In the genomic region with DNA sequence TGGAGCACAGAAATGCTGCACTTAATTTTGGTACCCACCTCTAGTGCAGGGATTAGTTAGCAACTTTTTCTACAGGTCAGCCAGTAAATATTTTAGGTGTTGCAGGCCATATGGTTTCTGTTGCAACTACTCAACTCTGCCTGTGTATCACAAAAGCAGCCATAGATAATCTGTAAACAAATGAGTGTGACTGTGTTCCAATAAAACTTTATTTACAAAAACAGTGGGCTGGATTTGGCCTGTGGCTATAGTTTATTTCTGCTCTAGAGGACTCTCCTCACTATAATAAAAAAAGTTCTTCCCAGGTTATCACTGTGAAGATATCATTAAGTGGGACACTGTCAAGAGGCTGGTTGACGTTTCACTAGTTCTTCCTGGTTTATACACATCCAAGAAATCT, we compare ENCODE assay signal across 17 cellular contexts.
DNase-seq lines count a peak whose midpoint lies in the region; ATAC-seq and TF ChIP-seq lines count a peak whose summit lies in the region.
"Had no signal": no experiment of that assay in that cellular context is flagged by ENCODE, and none has a peak within 500 bp of the region (broad histone marks: within the 10 kb centered on the region; RNA-seq: fewer than 3 reads in every experiment).

No MANE protein-coding gene starts in this region.

- H3K27me3 ChIP-seq in spleen (replicated peaks in 1 of 7) (no peaks in the 10 kb centered on the region), trophoblast cell (ENCODE audit: insufficient read depth, low read length) (no peaks in the 10 kb centered on the region)

- no peak overlapping the region for H4K91ac ChIP-seq in trophoblast cell (ENCODE audit: low read depth, low read length)

- no peak overlapping the region for H3K4ac ChIP-seq in trophoblast cell (ENCODE audit: low read depth, low read length)

- H3K18ac ChIP-seq in trophoblast cell (ENCODE audit: low read length), result no peak overlapping the region

- no peak overlapping the region for H3K14ac ChIP-seq in trophoblast cell (ENCODE audit: low read length)

- H3K4me3 ChIP-seq in spleen, result no peak overlapping the region
- no peak overlapping the region for H3K4me3 ChIP-seq in trophoblast cell (ENCODE audit: low read depth, low read length)

- no peaks in the 10 kb centered on the region for H3K9me3 Mint-ChIP-seq in activated CD8-positive, alpha-beta memory T cell treated with anti-CD3 and anti-CD28 coated beads, Interleukin-2, amount 10 ng/mL, durations not matched to agents 7 days and 5 days (ENCODE audit: low read depth)
- H3K9me3 Mint-ChIP-seq in IgD-negative memory B cell (no peaks in the 10 kb centered on the region), activated B cell treated with CpG ODN at 0.5 μM for 24 hours (no peaks in the 10 kb centered on the region)
- H3K9me3 Mint-ChIP-seq: HFFc6 had no signal

- H3K79me1 ChIP-seq in trophoblast cell (ENCODE audit: low read length), result peaks cover 1% of the 10 kb centered on the region

- peaks cover 48% of the 10 kb centered on the region for H3K4me1 Mint-ChIP-seq in activated CD8-positive, alpha-beta memory T cell treated with anti-CD3 and anti-CD28 coated beads, Interleukin-2, amount 10 ng/mL, durations not matched to agents 7 days and 5 days
- H3K4me1 Mint-ChIP-seq in IgD-negative memory B cell, result peaks cover 24 to 30% (median 25%) of the 10 kb centered on the region in 3 donors
- H3K4me1 Mint-ChIP-seq in activated B cell treated with CpG ODN at 0.5 μM for 24 hours, result peaks cover 50% of the 10 kb centered on the region

- intact Hi-C loops in activated B cell treated with CpG ODN at 0.5 μM for 24 hours (cut with micrococcal nuclease) (no loop called here), spleen (cut with DNase I; ENCODE audit: low total_unique reads) (loop anchor here (10.0 kb wide), 1 partner anchor 107 kb away; no protein-coding TSS in a partner anchor)

- no peak for TF ChIP-seq CTCF in activated B cell treated with CpG ODN at 0.5 μM for 24 hours (IDR thresholded peaks at IDR 0.05)
- no peak for TF ChIP-seq CTCF in spleen (IDR thresholded peaks at IDR 0.05 in 8 of 11, conservative IDR thresholded peaks at IDR 0.05 in 3 of 11)

- no peak for TF ChIP-seq POLR2A in spleen (IDR thresholded peaks at IDR 0.05)

- peaks cover 6% of the 10 kb centered on the region for H3K36me3 Mint-ChIP-seq in activated CD8-positive, alpha-beta memory T cell treated with anti-CD3 and anti-CD28 coated beads, Interleukin-2, amount 10 ng/mL, durations not matched to agents 7 days and 5 days
- no peaks in the 10 kb centered on the region for H3K36me3 Mint-ChIP-seq in IgD-negative memory B cell
- no peaks in the 10 kb centered on the region for H3K36me3 Mint-ChIP-seq in activated B cell treated with CpG ODN at 0.5 μM for 24 hours (ENCODE audit: low read depth)

- H2AK5ac ChIP-seq in trophoblast cell (ENCODE audit: low read length), result no peak overlapping the region

- H3K36me3 ChIP-seq in spleen (no peaks in the 10 kb centered on the region), trophoblast cell (ENCODE audit: control insufficient read depth in 1 of 2, insufficient read depth in 2 of 2, low read length in 2 of 2) (no peaks in the 10 kb centered on the region)

- no peak overlapping the region for H2BK5ac ChIP-seq in trophoblast cell (ENCODE audit: low read depth, low read length, poor library complexity)

- H3K27ac Mint-ChIP-seq in activated CD8-positive, alpha-beta memory T cell treated with anti-CD3 and anti-CD28 coated beads, Interleukin-2, amount 10 ng/mL, durations not matched to agents 7 days and 5 days, result peak overlapping the region; percentile 94
- H3K27ac Mint-ChIP-seq in IgD-negative memory B cell (peak overlapping the region in 2 of 3 donors; percentile 18 to 83), activated B cell treated with CpG ODN at 0.5 μM for 24 hours (peak overlapping the region; percentile 90)
- H3K27ac Mint-ChIP-seq: HFFc6 had no signal

- H3K4me3 Mint-ChIP-seq in activated CD8-positive, alpha-beta memory T cell treated with anti-CD3 and anti-CD28 coated beads, Interleukin-2, amount 10 ng/mL, durations not matched to agents 7 days and 5 days, result no peak overlapping the region
- H3K4me3 Mint-ChIP-seq in IgD-negative memory B cell (no peak overlapping the region), activated B cell treated with CpG ODN at 0.5 μM for 24 hours (no peak overlapping the region)
- H3K4me3 Mint-ChIP-seq: HFFc6 had no signal

- no peak overlapping the region for H2BK12ac ChIP-seq in trophoblast cell (ENCODE audit: low read length)

- H4K12ac ChIP-seq in trophoblast cell (ENCODE audit: low read depth, low read length), result no peak overlapping the region

- no peak overlapping the region for H2BK120ac ChIP-seq in trophoblast cell (ENCODE audit: insufficient read depth, low read length, poor library complexity)

- CTCF ChIA-PET in activated CD8-positive, alpha-beta memory T cell treated with anti-CD3 and anti-CD28 coated beads, Interleukin-2, amount 10 ng/mL, durations not matched to agents 7 days and 5 days (lab: Charles Lee), result no interaction called here
- CTCF ChIA-PET in activated B cell treated with CpG ODN at 0.5 μM for 24 hours (lab: Charles Lee), result interaction anchor here (12.8 kb wide), 1 partner anchor 75 kb away, joined by 398 read pairs; the partner anchor contains the start of gene CTNNA3

- no peaks in the 10 kb centered on the region for H3K27me3 Mint-ChIP-seq in activated CD8-positive, alpha-beta memory T cell treated with anti-CD3 and anti-CD28 coated beads, Interleukin-2, amount 10 ng/mL, durations not matched to agents 7 days and 5 days
- H3K27me3 Mint-ChIP-seq in IgD-negative memory B cell (no peaks in the 10 kb centered on the region), activated B cell treated with CpG ODN at 0.5 μM for 24 hours (no peaks in the 10 kb centered on the region)

- POLR2A ChIA-PET in activated B cell treated with CpG ODN at 0.5 μM for 24 hours (lab: Charles Lee), result interaction anchor here (0.6 to 1.9 kb wide), 3 partner anchors 8 to 43 kb away, joined by 4 to 60 read pairs (median 6); no protein-coding TSS in a partner anchor

- H3K9ac ChIP-seq in trophoblast cell (ENCODE audit: low read length), result no peak overlapping the region

- WGBS in spleen, 5 donors, result 76 to 94% (median 86%) methylated on average over 1 of the region's 1 CpG
- WGBS in trophoblast cell (ENCODE audit: extremely low coverage, insufficient coverage, insufficient read length), result no CpG with 5 or more reads among the region's 1 CpG

- H3K27ac ChIP-seq in spleen (peak overlapping the region in 5 of 8 donors; percentile 39 to 79 (median 53)), trophoblast cell (ENCODE audit: low read depth, low read length) (no peak overlapping the region)

- H3K9me3 ChIP-seq in spleen (no peaks in the 10 kb centered on the region), trophoblast cell (ENCODE audit: insufficient read depth, low read depth, low read length) (no peaks in the 10 kb centered on the region)

- ATAC-seq in activated CD8-positive, alpha-beta memory T cell treated with anti-CD3 and anti-CD28 coated beads, Interleukin-2, amount 10 ng/mL, durations not matched to agents 7 days and 5 days, result no peak
- no peak for ATAC-seq in activated B cell treated with CpG ODN at 0.5 μM for 24 hours (ENCODE audit: low read depth)
- ATAC-seq: Panc1 had no signal

- H3K79me2 ChIP-seq in trophoblast cell (ENCODE audit: control insufficient read depth, insufficient read depth, low read length, poor library complexity), result no peaks in the 10 kb centered on the region

- no peak overlapping the region for H3K23ac ChIP-seq in trophoblast cell (ENCODE audit: low read length)

- no peak for DNase-seq in activated CD8-positive, alpha-beta memory T cell treated with anti-CD3 and anti-CD28 coated beads, Interleukin-2, amount 10 ng/mL, durations not matched to agents 7 days and 5 days
- no peak for DNase-seq in activated CD8-positive, alpha-beta memory T cell treated with anti-CD3 and anti-CD28 coated beads, Interleukin-2, amount 50 U/mL, for 4 hours
- no peak for DNase-seq in activated B cell treated with CpG ODN at 0.5 μM for 24 hours
- no peak for DNase-seq in spleen
- no peak for DNase-seq in COR-L47 (lab: John Stamatoyannopoulos, UW)
- no peak for DNase-seq in NCI-H2196 (lab: John Stamatoyannopoulos, UW; ENCODE audit: unreplicated experiment)
- DNase-seq in trophoblast cell, result no peak
- DNase-seq: C1 segment of cervical spinal cord, DMS153, NCI-H1436, NCI-H2029 treated with DMSO at 0.1 percent for 48 hours, NCI-H2171 treated with DMSO at 0.1 percent for 48 hours, NCI-H510A treated with DMSO at 0.1 percent for 48 hours, NCI-H82 had no signal

- H2AFZ ChIP-seq in trophoblast cell (ENCODE audit: insufficient read depth, low read length, poor library complexity), result no peak overlapping the region

- H3K4me1 ChIP-seq in spleen (peaks cover 0 to 37% (median 12%) of the 10 kb centered on the region in 6 donors), trophoblast cell (ENCODE audit: control insufficient read depth in 1 of 2, insufficient read depth in 2 of 2, low read length in 2 of 2) (peaks cover 0 to 3% of the 10 kb centered on the region in 2 experiments)

- no peak overlapping the region for H4K8ac ChIP-seq in trophoblast cell (ENCODE audit: low read depth, low read length)

- no peak overlapping the region for H3K4me2 ChIP-seq in trophoblast cell (ENCODE audit: low read length)
